12 cellular contexts compared by ENCODE assay signal in genomic region chr11:72615329-72615728, GRCh38. TPM values are rescaled to one million over a fixed set of nuclear protein-coding genes. Genes with fewer than 3 reads are reported as not detected.
DNase-seq lines count a peak whose midpoint lies in the region; ATAC-seq and TF ChIP-seq lines count a peak whose summit lies in the region.
"Had no signal": no experiment of that assay in that cellular context is flagged by ENCODE, and none has a peak within 500 bp of the region (broad histone marks: within the 10 kb centered on the region; RNA-seq: fewer than 3 reads in every experiment).

No MANE protein-coding gene starts in this region.

- TF ChIP-seq CTCF in neural progenitor cell (IDR thresholded peaks at IDR 0.05): no peak
- no peak for TF ChIP-seq CTCF in mucosa of descending colon (IDR thresholded peaks at IDR 0.05)

- intact Hi-C loops in dendritic cell treated with granulocyte-macrophage colony-stimulating factor and Interleukin-4, amounts not matched to agents 40 ng/mL and 50 ng/mL, for 4 days (cut with micrococcal nuclease): no loop called here
- intact Hi-C loops in mucosa of descending colon (cut with DNase I, micrococcal nuclease): no loop called here

- peak; percentile 53 for DNase-seq in SK-N-DZ (ENCODE audit: low spot score)
- DNase-seq in neural progenitor cell (ENCODE audit: low spot score): no peak
- no peak for DNase-seq in mucosa of descending colon
- DNase-seq: DMS53, GF-D8, GOT3, H9 had no signal

- ATAC-seq in GM18858 (IDR thresholded peaks at IDR 0.05; ENCODE audit: unreplicated experiment): no peak
- ATAC-seq in GM19328 (IDR thresholded peaks at IDR 0.05; ENCODE audit: unreplicated experiment): no peak
- ATAC-seq in mucosa of descending colon: no peak
- no peak for ATAC-seq in GM19351 (IDR thresholded peaks at IDR 0.05; ENCODE audit: unreplicated experiment)
- ATAC-seq: A549 had no signal

- H3K36me3 Mint-ChIP-seq in dendritic cell treated with granulocyte-macrophage colony-stimulating factor and Interleukin-4, amounts not matched to agents 40 ng/mL and 50 ng/mL, for 4 days (ENCODE audit: low read depth): no peaks in the 10 kb centered on the region
- H3K36me3 Mint-ChIP-seq in neural progenitor cell: no peaks in the 10 kb centered on the region

- no peaks in the 10 kb centered on the region for H3F3A ChIP-seq in neural progenitor cell (ENCODE audit: low read depth)

- H3K4me2 ChIP-seq in neural progenitor cell: no peak overlapping the region
- H3K4me2 ChIP-seq: A549 had no signal

- H3K4me1 ChIP-seq in neural progenitor cell (peaks cover 12% of the 10 kb centered on the region), mucosa of descending colon (ENCODE audit: low read depth) (peaks cover 2% of the 10 kb centered on the region)

- peaks cover 5% of the 10 kb centered on the region for H3K27me3 ChIP-seq in neural progenitor cell

- H3K27ac ChIP-seq in neural progenitor cell: no peak overlapping the region
- H3K27ac ChIP-seq: A549 had no signal

- peak overlapping the region; percentile 50 for H3K27ac Mint-ChIP-seq in dendritic cell treated with granulocyte-macrophage colony-stimulating factor and Interleukin-4, amounts not matched to agents 40 ng/mL and 50 ng/mL, for 4 days
- peak overlapping the region; percentile 78 for H3K27ac Mint-ChIP-seq in neural progenitor cell
- H3K27ac Mint-ChIP-seq: H9 had no signal

- H3K4me3 ChIP-seq in neural progenitor cell: no peak overlapping the region
- no peak overlapping the region for H3K4me3 ChIP-seq in mucosa of descending colon
- H3K4me3 ChIP-seq: A549 had no signal

- no peaks in the 10 kb centered on the region for H4K20me1 ChIP-seq in neural progenitor cell (ENCODE audit: low read depth)

- H3K9me3 ChIP-seq in neural progenitor cell (ENCODE audit: low read depth) (no peaks in the 10 kb centered on the region), mucosa of descending colon (no peaks in the 10 kb centered on the region)
- H3K9me3 ChIP-seq: A549 had no signal

- H3K27me3 Mint-ChIP-seq in dendritic cell treated with granulocyte-macrophage colony-stimulating factor and Interleukin-4, amounts not matched to agents 40 ng/mL and 50 ng/mL, for 4 days: peaks cover 84% of the 10 kb centered on the region
- peaks cover 10% of the 10 kb centered on the region for H3K27me3 Mint-ChIP-seq in neural progenitor cell (ENCODE audit: insufficient read depth, low read depth)

- H3K36me3 ChIP-seq in neural progenitor cell: no peaks in the 10 kb centered on the region
- H3K36me3 ChIP-seq in mucosa of descending colon (ENCODE audit: low read depth): no peaks in the 10 kb centered on the region

- H3K4me3 Mint-ChIP-seq in dendritic cell treated with granulocyte-macrophage colony-stimulating factor and Interleukin-4, amounts not matched to agents 40 ng/mL and 50 ng/mL, for 4 days: no peak overlapping the region
- no peak overlapping the region for H3K4me3 Mint-ChIP-seq in neural progenitor cell
- H3K4me3 Mint-ChIP-seq: H9 had no signal

- no peak overlapping the region for H3K9ac ChIP-seq in neural progenitor cell

- H3K9me3 Mint-ChIP-seq in dendritic cell treated with granulocyte-macrophage colony-stimulating factor and Interleukin-4, amounts not matched to agents 40 ng/mL and 50 ng/mL, for 4 days: no peaks in the 10 kb centered on the region
- H3K9me3 Mint-ChIP-seq in neural progenitor cell: no peaks in the 10 kb centered on the region
- H3K9me3 Mint-ChIP-seq: H9 had no signal

- H3K79me2 ChIP-seq in neural progenitor cell (ENCODE audit: low read depth): no peaks in the 10 kb centered on the region

- H2AFZ ChIP-seq in neural progenitor cell (replicated peaks): no peak overlapping the region

- H3K4me1 Mint-ChIP-seq in dendritic cell treated with granulocyte-macrophage colony-stimulating factor and Interleukin-4, amounts not matched to agents 40 ng/mL and 50 ng/mL, for 4 days (ENCODE audit: low read depth): peaks cover 79% of the 10 kb centered on the region
- peaks cover 9% of the 10 kb centered on the region for H3K4me1 Mint-ChIP-seq in neural progenitor cell

RNA-seq across cellular contexts. Expression of gene PDE2A, which starts 58.9 kb away (rescaled TPM):
- polyA plus RNA-seq in SK-N-DZ (2014; cell fraction: cytosol; rRNA removed): 8.2 and 12.9 TPM in 2 replicates
- polyA plus RNA-seq in SK-N-DZ (2014; cell fraction: nucleus; rRNA removed): 45.4 and 47.9 TPM in 2 replicates
- total RNA-seq in neural progenitor cell (ENCODE audit: low replicate concordance) (0.11 and 2.3 TPM in 2 replicates), mucosa of descending colon (10 to 100 TPM in 1 of 3 donors, 1 to 10 TPM in 2; 7.0 to 45.9 (median 9.6) TPM)
